1 cellular context compared by ENCODE assay signal in genomic region chr13:111844682-111845081, GRCh38.
TF ChIP-seq lines count a peak whose summit lies in the region.

No MANE protein-coding gene starts in this region.

TF ChIP-seq in H1, 55 proteins besides CTCF, POLR2A, EP300 and RAD21:
- no peak for TF ChIP-seq BACH1 (IDR thresholded peaks at IDR 0.05; ENCODE audit: low read length)
- TF ChIP-seq, protein P1, sequence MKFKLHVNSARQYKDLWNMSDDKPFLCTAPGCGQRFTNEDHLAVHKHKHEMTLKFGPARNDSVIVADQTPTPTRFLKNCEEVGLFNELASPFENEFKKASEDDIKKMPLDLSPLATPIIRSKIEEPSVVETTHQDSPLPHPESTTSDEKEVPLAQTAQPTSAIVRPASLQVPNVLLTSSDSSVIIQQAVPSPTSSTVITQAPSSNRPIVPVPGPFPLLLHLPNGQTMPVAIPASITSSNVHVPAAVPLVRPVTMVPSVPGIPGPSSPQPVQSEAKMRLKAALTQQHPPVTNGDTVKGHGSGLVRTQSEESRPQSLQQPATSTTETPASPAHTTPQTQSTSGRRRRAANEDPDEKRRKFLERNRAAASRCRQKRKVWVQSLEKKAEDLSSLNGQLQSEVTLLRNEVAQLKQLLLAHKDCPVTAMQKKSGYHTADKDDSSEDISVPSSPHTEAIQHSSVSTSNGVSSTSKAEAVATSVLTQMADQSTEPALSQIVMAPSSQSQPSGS (IDR thresholded peaks at IDR 0.05; ENCODE audit: low read length) = no peak
- TF ChIP-seq RFX5 (IDR thresholded peaks at IDR 0.05; ENCODE audit: borderline replicate concordance, low read depth, low read length) = no peak
